ENCODE assay signal across 1 cellular context in genomic region chr16:86457621-86458456, GRCh38.
A peak's percentile ranks its signal among the peaks of the same experiment; 100 is the strongest.
TF ChIP-seq lines count a peak whose summit lies in the region.

No MANE protein-coding gene starts in this region.

TF ChIP-seq in IMR-90, 13 proteins besides CTCF, POLR2A, EP300 and RAD21 (continued from another document):
- TF ChIP-seq RFX5 (IDR thresholded peaks at IDR 0.05; ENCODE audit: low read depth, low read length) (no peak), NFE2L2 (IDR thresholded peaks at IDR 0.05; ENCODE audit: low read depth, low read length) (peak; percentile 44; the same call in 1 of the 2 replicates), CEBPB (IDR thresholded peaks at IDR 0.05; ENCODE audit: low read depth, low read length) (peak; percentile 57; the same call in 1 of the 2 replicates), RCOR1 (IDR thresholded peaks at IDR 0.05; ENCODE audit: insufficient replicate concordance, low read length) (no peak), BHLHE40 (IDR thresholded peaks at IDR 0.05; ENCODE audit: low read depth, low read length) (peak; percentile 68), USF2 (IDR thresholded peaks at IDR 0.05; ENCODE audit: low read depth, low read length) (no peak), MAZ (IDR thresholded peaks at IDR 0.05; ENCODE audit: borderline replicate concordance, low read depth, low read length) (no peak), FOS (IDR thresholded peaks at IDR 0.05; ENCODE audit: low read depth, low read length) (peak; percentile 90), ELK1 (IDR thresholded peaks at IDR 0.05; ENCODE audit: borderline replicate concordance, low read depth, low read length) (no peak), MAFK (IDR thresholded peaks at IDR 0.05; ENCODE audit: low read depth, low read length) (no peak), MXI1 (IDR thresholded peaks at IDR 0.05; ENCODE audit: borderline replicate concordance, low read depth, low read length) (no peak), SMC3 (IDR thresholded peaks at IDR 0.05; ENCODE audit: low read depth, low read length) (0 out of 2 replicates have a peak, but pooled peaks have one; percentile 2)
